Comparison of ENCODE assay signal across 10 cellular contexts in genomic region chr10:63670291-63670898, GRCh38.
A peak's percentile ranks its signal among the peaks of the same experiment; 100 is the strongest.
DNase-seq lines count a peak whose midpoint lies in the region; ATAC-seq and TF ChIP-seq lines count a peak whose summit lies in the region.
"Had no signal": no experiment of that assay in that cellular context is flagged by ENCODE, and none has a peak within 500 bp of the region (broad histone marks: within the 10 kb centered on the region; RNA-seq: fewer than 3 reads in every experiment).

No MANE protein-coding gene starts in this region.

- ATAC-seq in HG02852 (IDR thresholded peaks at IDR 0.05; ENCODE audit: unreplicated experiment) = peak; percentile 70
- ATAC-seq: Panc1 had no signal

- peak; percentile 28 for DNase-seq in GM03348 (ENCODE audit: low spot score)
- no peak for DNase-seq in nephron progenitor cell
- no peak for DNase-seq in glomerular visceral epithelial cell (ENCODE audit: extremely low spot score)
- no peak for DNase-seq in stimulated activated CD8-positive, alpha-beta memory T cell treated with anti-CD3 and anti-CD28 coated beads, Interleukin-4, amount 100 ng/mL, for 48 hours
- DNase-seq in activated naive CD4-positive, alpha-beta T cell (lab: John Stamatoyannopoulos, UW) = no peak
- no peak for DNase-seq in activated CD4-positive, alpha-beta memory T cell treated with anti-CD3 and anti-CD28 coated beads, Interleukin-2, amount 10 ng/mL, durations not matched to agents 7 days and 5 days
- DNase-seq: DMS79 had no signal

- POLR2A ChIA-PET in activated CD4-positive, alpha-beta memory T cell treated with anti-CD3 and anti-CD28 coated beads, Interleukin-2, amount 10 ng/mL, durations not matched to agents 7 days and 5 days (lab: Charles Lee) = no interaction called here

- H3K9me3 Mint-ChIP-seq in nephron progenitor cell = no peaks in the 10 kb centered on the region
- no peaks in the 10 kb centered on the region for H3K9me3 Mint-ChIP-seq in activated CD4-positive, alpha-beta memory T cell treated with anti-CD3 and anti-CD28 coated beads, Interleukin-2, amount 10 ng/mL, durations not matched to agents 7 days and 5 days

- no peaks in the 10 kb centered on the region for H3K36me3 Mint-ChIP-seq in nephron progenitor cell (ENCODE audit: low read depth)
- H3K36me3 Mint-ChIP-seq in activated CD4-positive, alpha-beta memory T cell treated with anti-CD3 and anti-CD28 coated beads, Interleukin-2, amount 10 ng/mL, durations not matched to agents 7 days and 5 days (ENCODE audit: low read depth) = no peaks in the 10 kb centered on the region

- peaks cover 39% of the 10 kb centered on the region for H3K4me1 Mint-ChIP-seq in nephron progenitor cell
- peaks cover 9% of the 10 kb centered on the region for H3K4me1 Mint-ChIP-seq in activated CD4-positive, alpha-beta memory T cell treated with anti-CD3 and anti-CD28 coated beads, Interleukin-2, amount 10 ng/mL, durations not matched to agents 7 days and 5 days

- H3K9me3 ChIP-seq in ectodermal cell (ENCODE audit: control insufficient read depth, low read length) = no peaks in the 10 kb centered on the region

- H3K27me3 Mint-ChIP-seq in nephron progenitor cell (ENCODE audit: low read depth, poor library complexity) = no peaks in the 10 kb centered on the region
- no peaks in the 10 kb centered on the region for H3K27me3 Mint-ChIP-seq in activated CD4-positive, alpha-beta memory T cell treated with anti-CD3 and anti-CD28 coated beads, Interleukin-2, amount 10 ng/mL, durations not matched to agents 7 days and 5 days

- H3K4me3 Mint-ChIP-seq in nephron progenitor cell = no peak overlapping the region
- H3K4me3 Mint-ChIP-seq in activated CD4-positive, alpha-beta memory T cell treated with anti-CD3 and anti-CD28 coated beads, Interleukin-2, amount 10 ng/mL, durations not matched to agents 7 days and 5 days = no peak overlapping the region

- peaks cover 8% of the 10 kb centered on the region for H3K4me1 ChIP-seq in ectodermal cell (ENCODE audit: control insufficient read depth, insufficient read depth, low read length)

- H3K36me3 ChIP-seq in ectodermal cell (ENCODE audit: control insufficient read depth, insufficient read depth, low read length) = no peaks in the 10 kb centered on the region

- WGBS in ectodermal cell, 2 experiments = 51 to 58% methylated on average over 10 of the region's 10 CpGs

- H3K27me3 ChIP-seq in ectodermal cell (ENCODE audit: control insufficient read depth, insufficient read depth, low read length, poor library complexity, severe bottlenecking) = no peaks in the 10 kb centered on the region

- peak overlapping the region; percentile 24 for H3K27ac Mint-ChIP-seq in nephron progenitor cell
- H3K27ac Mint-ChIP-seq in activated CD4-positive, alpha-beta memory T cell treated with anti-CD3 and anti-CD28 coated beads, Interleukin-2, amount 10 ng/mL, durations not matched to agents 7 days and 5 days = no peak overlapping the region

- CTCF ChIA-PET in activated CD4-positive, alpha-beta memory T cell treated with anti-CD3 and anti-CD28 coated beads, Interleukin-2, amount 10 ng/mL, durations not matched to agents 7 days and 5 days (lab: Charles Lee) = no interaction called here

- no peak for TF ChIP-seq CTCF in nephron progenitor cell (IDR thresholded peaks at IDR 0.05)

- no peak overlapping the region for H3K4me3 ChIP-seq in ectodermal cell (ENCODE audit: insufficient read depth, low read depth, low read length)

- H3K27ac ChIP-seq in ectodermal cell (ENCODE audit: insufficient read depth, low read depth, low read length, poor library complexity, severe bottlenecking) = peak overlapping the region; percentile 33
